1 cellular context compared by ENCODE assay signal in genomic region chr17:17191961-17192381, GRCh38.
TF ChIP-seq lines count a peak whose summit lies in the region.

No MANE protein-coding gene starts in this region.

TF ChIP-seq in IMR-90, 13 proteins besides CTCF, POLR2A, EP300 and RAD21 (continued from another document):
- no peak for TF ChIP-seq ELK1 (IDR thresholded peaks at IDR 0.05; ENCODE audit: borderline replicate concordance, low read depth, low read length)
- no peak for TF ChIP-seq MXI1 (IDR thresholded peaks at IDR 0.05; ENCODE audit: borderline replicate concordance, low read depth, low read length)
- no peak for TF ChIP-seq MAFK (IDR thresholded peaks at IDR 0.05; ENCODE audit: low read depth, low read length)
